In genomic region chr22:50316114-50317065, GRCh38 we compare ENCODE assay signal across 18 cellular contexts. TPM values are rescaled to one million over a fixed set of nuclear protein-coding genes. Genes with fewer than 3 reads are reported as not detected.
A peak's percentile ranks its signal among the peaks of the same experiment; 100 is the strongest.
DNase-seq lines count a peak whose midpoint lies in the region; ATAC-seq, FAIRE-seq and TF ChIP-seq lines count a peak whose summit lies in the region.
"Had no signal": no experiment of that assay in that cellular context is flagged by ENCODE, and none has a peak within 500 bp of the region (broad histone marks: within the 10 kb centered on the region; RNA-seq: fewer than 3 reads in every experiment).

No MANE protein-coding gene starts in this region.

- FAIRE-seq in kidney (lab: Jason Lieb, UNC): no peak

- 67% methylated on average over 10 of the region's 45 CpGs for WGBS in SK-N-SH (ENCODE audit: low lambda C conversion rate)
- 80 to 91% methylated on average over 8 to 9 of the region's 45 CpGs for WGBS in thyroid gland, 2 donors

- no peak overlapping the region for H3K27ac ChIP-seq in SK-N-SH (ENCODE audit: low read depth in 2 of 2, low read length in 1 of 2)
- H3K27ac ChIP-seq in kidney (ENCODE audit: low read depth in 2 of 2, low read length in 2 of 2): no peak overlapping the region
- no peak overlapping the region for H3K27ac ChIP-seq in thyroid gland
- H3K27ac ChIP-seq: KMS-11 had no signal

- no peak overlapping the region for H2AFZ ChIP-seq in SK-N-SH (ENCODE audit: low read depth)
- H2AFZ ChIP-seq: GM23338 had no signal

- H3K4me2 ChIP-seq in SK-N-SH: no peak overlapping the region
- H3K4me2 ChIP-seq: GM23338, KMS-11 had no signal

- H3K9ac ChIP-seq in SK-N-SH (no peak overlapping the region), kidney (ENCODE audit: low read length in 2 of 2) (no peak overlapping the region)
- H3K9ac ChIP-seq: KMS-11 had no signal

- no peaks in the 10 kb centered on the region for H3K9me2 ChIP-seq in SK-N-SH

- no peaks in the 10 kb centered on the region for H4K20me1 ChIP-seq in SK-N-SH (ENCODE audit: insufficient read depth)

- POLR2A ChIA-PET in SK-N-SH (lab: Yijun Ruan, JAX): interaction anchor here (1.2 kb wide), 1 partner anchor 8 kb away, joined by 6 read pairs; no protein-coding TSS in a partner anchor

- H3K27me3 ChIP-seq in SK-N-SH (ENCODE audit: insufficient read depth) (no peaks in the 10 kb centered on the region), thyroid gland (no peaks in the 10 kb centered on the region)
- H3K27me3 ChIP-seq: MG63 had no signal

- no peak overlapping the region for H3K4me3 ChIP-seq in SK-N-SH (ENCODE audit: low read depth in 2 of 2, low read length in 1 of 2)
- no peak overlapping the region for H3K4me3 ChIP-seq in kidney (ENCODE audit: low read length in 2 of 2)
- H3K4me3 ChIP-seq in thyroid gland (replicated peaks in 1 of 3): no peak overlapping the region
- H3K4me3 ChIP-seq: GM23338, MG63 had no signal

- intact Hi-C loops in kidney (cut with DNase I): no loop called here
- intact Hi-C loops in thyroid gland (cut with DNase I): no loop called here

- TF ChIP-seq RAD21 in SK-N-SH (IDR thresholded peaks at IDR 0.05; ENCODE audit: low read length): no peak

- DNase-seq in SK-N-SH (peak; percentile 57), HuH-7.5 (ENCODE audit: low spot score) (peak; percentile 4), kidney (peak; percentile 71), thyroid gland (peak; percentile 51 to 59), Ammon's horn (ENCODE audit: low spot score) (no peak)
- DNase-seq: Calu3; CD4-positive, CD25-positive, alpha-beta regulatory T cell; MG63; NCI-H1092 treated with DMSO at 0.1 percent for 48 hours; NCI-H1694; NCI-H2107; NCI-H345; NCI-H526 treated with DMSO at 0.1 percent for 48 hours had no signal

- H3K9me3 ChIP-seq in SK-N-SH (no peaks in the 10 kb centered on the region), kidney (ENCODE audit: control insufficient read depth in 1 of 2, low read length in 2 of 2) (no peaks in the 10 kb centered on the region), thyroid gland (no peaks in the 10 kb centered on the region)
- H3K9me3 ChIP-seq: MG63 had no signal

- H3K36me3 ChIP-seq in SK-N-SH (replicated peaks in 1 of 2; ENCODE audit: control insufficient read depth in 1 of 2, insufficient read depth in 2 of 2, low read length in 1 of 2) (no peaks in the 10 kb centered on the region), kidney (ENCODE audit: control insufficient read depth in 1 of 2, insufficient read depth in 2 of 2, low read length in 2 of 2) (no peaks in the 10 kb centered on the region), thyroid gland (no peaks in the 10 kb centered on the region)
- H3K36me3 ChIP-seq: MG63 had no signal

- H3K4me1 ChIP-seq in SK-N-SH (ENCODE audit: control insufficient read depth in 1 of 2, insufficient read depth in 2 of 2, low read depth in 1 of 2, low read length in 1 of 2): no peaks in the 10 kb centered on the region
- peaks cover 0 to 12% of the 10 kb centered on the region in 2 donors for H3K4me1 ChIP-seq in kidney (ENCODE audit: control insufficient read depth in 1 of 2, insufficient read depth in 1 of 2, low read depth in 1 of 2, low read length in 2 of 2)
- H3K4me1 ChIP-seq in thyroid gland: peaks cover 3 to 13% of the 10 kb centered on the region in 2 donors

- CTCF ChIA-PET in SK-N-SH (lab: Yijun Ruan, JAX): interaction anchor here (0.6 to 2.5 kb wide), 5 partner anchors 10 to 386 kb away, joined by 3 to 17 read pairs (median 6); partner anchors contain the start of genes DENND6B and SCO2

- no peak for TF ChIP-seq POLR2A in thyroid gland (IDR thresholded peaks at IDR 0.05)

- no peaks in the 10 kb centered on the region for H3K79me2 ChIP-seq in SK-N-SH (ENCODE audit: insufficient read depth)

- ATAC-seq in SK-N-SH treated with all-trans-retinoic acid at 6 μM for 48 hours (no peak), esophagus mucosa (no peak), GM19467 (IDR thresholded peaks at IDR 0.05; ENCODE audit: unreplicated experiment) (no peak)
- ATAC-seq: GM23338 had no signal

- TF ChIP-seq EP300 in SK-N-SH (IDR thresholded peaks at IDR 0.05; ENCODE audit: borderline replicate concordance in 1 of 2, low read depth in 1 of 2, low read length in 1 of 2): no peak

- no peaks in the 10 kb centered on the region for H3F3A ChIP-seq in SK-N-SH (replicated peaks; ENCODE audit: insufficient read depth)

- TF ChIP-seq CTCF in SK-N-SH (IDR thresholded peaks at IDR 0.05) (no peak), kidney (IDR thresholded peaks at IDR 0.05; ENCODE audit: borderline replicate concordance, extremely low read depth, insufficient read depth) (no peak), thyroid gland (IDR thresholded peaks at IDR 0.05) (no peak)

TF ChIP-seq in SK-N-SH, 30 proteins besides CTCF, POLR2A, EP300 and RAD21 (continues in another document):
- no peak for TF ChIP-seq TEAD4 (IDR thresholded peaks at IDR 0.05; ENCODE audit: borderline replicate concordance, insufficient read depth)
- TF ChIP-seq SMC3 (IDR thresholded peaks at IDR 0.05; ENCODE audit: low read depth, low read length): no peak
- no peak for TF ChIP-seq FOXJ3 (CRISPR knock-in tag; IDR thresholded peaks at IDR 0.05)
- TF ChIP-seq TCF12 (IDR thresholded peaks at IDR 0.05): no peak
- TF ChIP-seq MXI1 (IDR thresholded peaks at IDR 0.05; ENCODE audit: low read depth, low read length): no peak
- no peak for TF ChIP-seq IRF3 (IDR thresholded peaks at IDR 0.05; ENCODE audit: low read depth, low read length)

TF ChIP-seq in SK-N-SH treated with all-trans-retinoic acid at 6 μM for 48 hours, 23 proteins besides CTCF, POLR2A, EP300 and RAD21:
- TF ChIP-seq POU6F1 (CRISPR knock-in tag; IDR thresholded peaks at IDR 0.05; ENCODE audit: borderline replicate concordance, low read depth): no peak
- no peak for TF ChIP-seq ZFP3 (CRISPR knock-in tag; IDR thresholded peaks at IDR 0.05)
- no peak for TF ChIP-seq ZNF70 (CRISPR knock-in tag; IDR thresholded peaks at IDR 0.05)
- TF ChIP-seq ISL1 (CRISPR knock-in tag; IDR thresholded peaks at IDR 0.05): no peak

RNA-seq across cellular contexts. Expression of gene PLXNB2, which starts 8.9 kb away (rescaled TPM):
- 85.8 and 108 TPM in 2 replicates for polyA plus RNA-seq in SK-N-SH (2012; rRNA removed)
- 38.1 and 61.2 TPM in 2 replicates for polyA plus RNA-seq in SK-N-SH (2012; cell fraction: cytosol; rRNA removed)
- polyA plus RNA-seq in SK-N-SH (2012; cell fraction: nucleus; rRNA removed): 385 and 523 TPM in 2 replicates
- 383 TPM for total RNA-seq in kidney
- 128 TPM for polyA plus RNA-seq in kidney (ENCODE audit: insufficient read depth, low read depth, low replicate concordance)
- 100 to 1,000 TPM; 143 to 266 (median 215) TPM for total RNA-seq in thyroid gland
- total RNA-seq in esophagus mucosa: 148 TPM

RNA-seq across cellular contexts. Expression of gene DENND6B, which starts 10.4 kb away (rescaled TPM):
- polyA plus RNA-seq in SK-N-SH (2012; rRNA removed): 5.6 and 5.8 TPM in 2 replicates
- 1.2 and 2.3 TPM in 2 replicates for polyA plus RNA-seq in SK-N-SH (2012; cell fraction: cytosol; rRNA removed)
- polyA plus RNA-seq in SK-N-SH (2012; cell fraction: nucleus; rRNA removed): 27.5 and 30.6 TPM in 2 replicates
- 16.7 TPM for total RNA-seq in kidney
- 14.5 TPM for polyA plus RNA-seq in kidney (ENCODE audit: insufficient read depth, low read depth, low replicate concordance)
- total RNA-seq in thyroid gland: 10 to 100 TPM in 2 of 4 donors, 1 to 10 TPM in 2; 4.3 to 14.3 (median 9.3) TPM
- 2.3 TPM for total RNA-seq in esophagus mucosa

RNA-seq across cellular contexts. Expression of gene PPP6R2, which starts 26.7 kb away (rescaled TPM):
- polyA plus RNA-seq in SK-N-SH (2012; rRNA removed): 45.1 and 45.7 TPM in 2 replicates
- polyA plus RNA-seq in SK-N-SH (2012; cell fraction: cytosol; rRNA removed): 19.7 and 29.4 TPM in 2 replicates
- polyA plus RNA-seq in SK-N-SH (2012; cell fraction: nucleus; rRNA removed): 132 and 167 TPM in 2 replicates
- total RNA-seq in kidney: 53.8 TPM
- polyA plus RNA-seq in kidney (ENCODE audit: insufficient read depth, low read depth, low replicate concordance): 39.4 TPM
- 100 to 1,000 TPM in 1 of 4 donors, 10 to 100 TPM in 3; 65.7 to 103 (median 74.0) TPM for total RNA-seq in thyroid gland
- 29.3 TPM for total RNA-seq in esophagus mucosa

RNA-seq across cellular contexts. Expression of gene MAPK11, which starts 46.2 kb away (rescaled TPM):
- polyA plus RNA-seq in SK-N-SH (2012; rRNA removed) (36.0 and 38.3 TPM in 2 replicates), kidney (ENCODE audit: insufficient read depth, low read depth, low replicate concordance) (11.4 TPM)
- polyA plus RNA-seq in SK-N-SH (2012; cell fraction: cytosol; rRNA removed): 9.2 and 14.0 TPM in 2 replicates
- 182 and 260 TPM in 2 replicates for polyA plus RNA-seq in SK-N-SH (2012; cell fraction: nucleus; rRNA removed)
- total RNA-seq in kidney (18.3 TPM), thyroid gland (1 to 10 TPM; 2.8 to 4.7 (median 4.0) TPM), esophagus mucosa (5.8 TPM)

RNA-seq across cellular contexts. Expression of gene MAPK12, which starts 54.9 kb away (rescaled TPM):
- 118 TPM in 2 replicates for polyA plus RNA-seq in SK-N-SH (2012; rRNA removed)
- polyA plus RNA-seq in SK-N-SH (2012; cell fraction: cytosol; rRNA removed): 43.8 and 58.3 TPM in 2 replicates
- 480 and 590 TPM in 2 replicates for polyA plus RNA-seq in SK-N-SH (2012; cell fraction: nucleus; rRNA removed)
- 15.9 TPM for total RNA-seq in kidney
- 13.4 TPM for polyA plus RNA-seq in kidney (ENCODE audit: insufficient read depth, low read depth, low replicate concordance)
- total RNA-seq in thyroid gland: 1 to 10 TPM; 3.1 to 5.1 (median 3.7) TPM
- 2.6 TPM for total RNA-seq in esophagus mucosa
